In the genomic region with DNA sequence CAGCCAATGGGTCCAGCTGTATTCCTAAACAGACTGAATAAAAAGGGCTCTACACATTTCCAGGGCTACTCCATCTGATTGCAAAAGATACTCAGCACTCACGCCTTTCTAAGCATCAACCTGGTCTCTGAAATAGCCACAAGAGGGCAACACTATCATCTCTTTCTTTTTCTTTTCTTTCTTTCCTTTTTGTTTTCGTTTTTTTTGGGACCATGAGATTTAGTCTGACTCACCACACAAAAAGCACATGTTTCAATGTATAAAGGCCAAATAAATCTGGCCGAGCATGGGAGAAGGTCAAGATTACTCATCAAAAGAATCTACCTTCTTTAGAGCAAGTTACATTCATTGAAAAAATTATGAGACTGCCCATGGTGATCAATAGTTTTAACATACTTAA, we compare ENCODE assay signal across 9 cellular contexts.
A peak's percentile ranks its signal among the peaks of the same experiment; 100 is the strongest.
DNase-seq lines count a peak whose midpoint lies in the region; ATAC-seq lines count a peak whose summit lies in the region.
"Had no signal": no experiment of that assay in that cellular context is flagged by ENCODE, and none has a peak within 500 bp of the region (broad histone marks: within the 10 kb centered on the region; RNA-seq: fewer than 3 reads in every experiment).

No MANE protein-coding gene starts in this region.

- H3K27ac Mint-ChIP-seq in activated naive CD8-positive, alpha-beta T cell treated with anti-CD3 and anti-CD28 coated beads for 36 hours, result no peak overlapping the region

- ATAC-seq in HG03460 (IDR thresholded peaks at IDR 0.05; ENCODE audit: unreplicated experiment) (no peak), GM19035 (IDR thresholded peaks at IDR 0.05; ENCODE audit: unreplicated experiment) (no peak), GM19328 (IDR thresholded peaks at IDR 0.05; ENCODE audit: unreplicated experiment) (no peak)

- no peaks in the 10 kb centered on the region for H3K27me3 Mint-ChIP-seq in activated naive CD8-positive, alpha-beta T cell treated with anti-CD3 and anti-CD28 coated beads for 36 hours
- H3K27me3 Mint-ChIP-seq: central memory CD8-positive, alpha-beta T cell had no signal

- H3K9me3 Mint-ChIP-seq in activated naive CD8-positive, alpha-beta T cell treated with anti-CD3 and anti-CD28 coated beads for 36 hours, result no peaks in the 10 kb centered on the region

- no peaks in the 10 kb centered on the region for H3K4me1 Mint-ChIP-seq in activated naive CD8-positive, alpha-beta T cell treated with anti-CD3 and anti-CD28 coated beads for 36 hours
- H3K4me1 Mint-ChIP-seq: central memory CD8-positive, alpha-beta T cell had no signal

- DNase-seq in D341Med (ENCODE audit: low spot score) (peak; percentile 44), NCI-H1105 (lab: John Stamatoyannopoulos, UW) (peak; percentile 66), astrocyte of the hippocampus (ENCODE audit: low read depth, low spot score) (peak; percentile 84), lung microvascular endothelial cell (ENCODE audit: low read depth in 2 of 2) (peak; percentile 88 to 91)
- no peak for DNase-seq in activated naive CD8-positive, alpha-beta T cell treated with anti-CD3 and anti-CD28 coated beads for 36 hours

- no peaks in the 10 kb centered on the region for H3K36me3 Mint-ChIP-seq in activated naive CD8-positive, alpha-beta T cell treated with anti-CD3 and anti-CD28 coated beads for 36 hours

- H3K4me3 Mint-ChIP-seq in activated naive CD8-positive, alpha-beta T cell treated with anti-CD3 and anti-CD28 coated beads for 36 hours, result no peak overlapping the region
- H3K4me3 Mint-ChIP-seq: central memory CD8-positive, alpha-beta T cell had no signal
